ENCODE assay signal across 30 cellular contexts in genomic region chr13:109608032-109608431, GRCh38.
"Had no signal": no experiment of that assay in that cellular context is flagged by ENCODE, and none has a peak within 500 bp of the region (broad histone marks: within the 10 kb centered on the region; RNA-seq: fewer than 3 reads in every experiment).

No MANE protein-coding gene starts in this region.

- H3K4me1 ChIP-seq: adrenal gland, ascending aorta, body of pancreas, breast epithelium had no signal

- H3K4me3 ChIP-seq: adrenal gland, ascending aorta, body of pancreas, breast epithelium, cardiac muscle cell had no signal

- H3K27ac ChIP-seq: adrenal gland, ascending aorta, body of pancreas, brain microvascular endothelial cell, breast epithelium, cardiac muscle cell had no signal

- DNase-seq: activated effector memory CD4-positive, alpha-beta T cell treated with anti-CD3 and anti-CD28 coated beads, Interleukin-2, amount 50 U/mL, for 16 hours; activated effector memory CD4-positive, alpha-beta T cell treated with Interleukin-2 at 50 U/mL for 16 hours; activated gamma-delta T cell; activated gamma-delta T cell treated with Interleukin-2 at 50 U/mL for 16 hours; activated naive CD4-positive, alpha-beta T cell; activated naive CD4-positive, alpha-beta T cell treated with anti-CD3 and anti-CD28 coated beads for 36 hours; activated naive CD4-positive, alpha-beta T cell treated with anti-CD3 and anti-CD28 coated beads, Interleukin-2, amount 10 ng/mL, durations not matched to agents 7 days and 5 days; activated naive CD4-positive, alpha-beta T cell treated with anti-CD3 and anti-CD28 coated beads, Interleukin-2, amount 50 U/mL, for 16 hours; activated naive CD4-positive, alpha-beta T cell treated with Interleukin-2 at 50 U/mL for 16 hours; activated naive CD8-positive, alpha-beta T cell treated with anti-CD3 and anti-CD28 coated beads for 36 hours; activated naive CD8-positive, alpha-beta T cell treated with anti-CD3 and anti-CD28 coated beads, Interleukin-2, amount 10 ng/mL, durations not matched to agents 7 days and 5 days; activated naive CD8-positive, alpha-beta T cell treated with anti-CD3 and anti-CD28 coated beads, Interleukin-2, amount 50 U/mL, for 24 hours; activated T-cell treated with anti-CD3 and anti-CD28 coated beads, Interleukin-2, amount 50 U/mL, for 1 hour; activated T-cell treated with anti-CD3 and anti-CD28 coated beads, Interleukin-2, amount 50 U/mL, for 24 hours; activated T-cell treated with anti-CD3 and anti-CD28 coated beads, Interleukin-2, amount 50 U/mL, for 4 hours; activated T-cell treated with anti-CD3 and anti-CD28 coated beads, Interleukin-2, amount 50 U/mL, for 48 hours; activated T-cell treated with anti-CD3 and anti-CD28 coated beads, Interleukin-2, amount 50 U/mL, for 72 hours; adrenal gland; amniotic stem cell; amygdala; anterior cingulate cortex; aorta; body of pancreas; brain microvascular endothelial cell; caudate nucleus; central memory CD4-positive, alpha-beta T cell; cerebellar nuclear complex had no signal

- H3K36me3 ChIP-seq: adrenal gland, ascending aorta, brain microvascular endothelial cell, breast epithelium, cardiac muscle cell had no signal

- H3K27me3 ChIP-seq: adrenal gland, ascending aorta, body of pancreas, brain microvascular endothelial cell, breast epithelium, cardiac muscle cell had no signal

- H3K9me3 ChIP-seq: adrenal gland, ascending aorta, body of pancreas, breast epithelium had no signal
